Comparison of ENCODE assay signal across 31 cellular contexts in genomic region chr17:58386708-58387107, GRCh38. TPM values are rescaled to one million over a fixed set of nuclear protein-coding genes. Genes with fewer than 3 reads are reported as not detected.
"Had no signal": no experiment of that assay in that cellular context is flagged by ENCODE, and none has a peak within 500 bp of the region (broad histone marks: within the 10 kb centered on the region; RNA-seq: fewer than 3 reads in every experiment).

No MANE protein-coding gene starts in this region.

- ATAC-seq: effector memory CD8-positive, alpha-beta T cell; left colon; left ventricle myocardium superior; lower lobe of right lung; natural killer cell treated with Interleukin-12 subunit alpha and Interleukin-12 subunit beta and Interleukin-15 and Interleukin-18, amount 100 ng/mL, for 72 hours; pancreas; sciatic nerve; stimulated activated naive CD8-positive, alpha-beta T cell treated with anti-CD3 and anti-CD28 coated beads, Interleukin-15, amount 100 ng/mL, for 72 hours had no signal

- H3K9me3 Mint-ChIP-seq: effector memory CD8-positive, alpha-beta T cell; immature natural killer cell; naive B cell; natural killer cell treated with Interleukin-12 subunit alpha and Interleukin-12 subunit beta and Interleukin-15 and Interleukin-18, amount 100 ng/mL, for 72 hours; neural crest cell; stimulated activated naive CD8-positive, alpha-beta T cell treated with anti-CD3 and anti-CD28 coated beads, Interleukin-15, amount 100 ng/mL, for 72 hours had no signal

- H3K4me2 ChIP-seq: smooth muscle cell had no signal

- H3K9me3 ChIP-seq: esophagus squamous epithelium, lower lobe of right lung, neutrophil, pancreas, thyroid gland, vagina had no signal

- H3K36me3 ChIP-seq: esophagus squamous epithelium, lower lobe of right lung, neutrophil, pancreas, thyroid gland, vagina had no signal

- H3K27ac ChIP-seq: lower lobe of right lung, neutrophil, pancreas, thyroid gland, vagina had no signal

- H3K27ac Mint-ChIP-seq: immature natural killer cell; naive B cell; natural killer cell treated with Interleukin-12 subunit alpha and Interleukin-12 subunit beta and Interleukin-15 and Interleukin-18, amount 100 ng/mL, for 72 hours; progenitor cell of endocrine pancreas; stimulated activated naive CD8-positive, alpha-beta T cell treated with anti-CD3 and anti-CD28 coated beads, Interleukin-15, amount 100 ng/mL, for 72 hours had no signal

- H3K36me3 Mint-ChIP-seq: naive B cell; natural killer cell treated with Interleukin-12 subunit alpha and Interleukin-12 subunit beta and Interleukin-15 and Interleukin-18, amount 100 ng/mL, for 72 hours had no signal

- H3K4me3 ChIP-seq: esophagus squamous epithelium, lower lobe of right lung, pancreas, smooth muscle cell, thyroid gland, vagina had no signal

- DNase-seq: cortex of kidney; effector memory CD8-positive, alpha-beta T cell; erythroblast; esophagus squamous epithelium; foreskin melanocyte; glutamatergic neuron; hypothalamus; immature natural killer cell; islet precursor cell; kidney glomerular epithelial cell; left colon; left ventricle myocardium superior; lower lobe of right lung; naive B cell; pancreas; stimulated activated CD4-positive, alpha-beta T cell treated with anti-CD3 and anti-CD28 coated beads, Interleukin-12 subunit alpha, Interleukin-12 subunit beta, amount 100 ng/mL, for 4 hours; stimulated activated CD4-positive, alpha-beta T cell treated with anti-CD3 and anti-CD28 coated beads, Interleukin-1b, Interleukin-23, amount 100 ng/mL, for 48 hours; stimulated activated CD4-positive, alpha-beta T cell treated with anti-CD3 and anti-CD28 coated beads, Interleukin-4, amount 100 ng/mL, for 1 hour; stimulated activated CD8-positive, alpha-beta memory T cell treated with anti-CD3 and anti-CD28 coated beads, Interleukin-4, amount 100 ng/mL, for 48 hours; stimulated activated naive CD4-positive, alpha-beta T cell; stimulated activated naive CD8-positive, alpha-beta T cell treated with anti-CD3 and anti-CD28 coated beads, Interleukin-15, amount 100 ng/mL, for 72 hours; thyroid gland had no signal

- H3K27me3 Mint-ChIP-seq: effector memory CD8-positive, alpha-beta T cell; naive B cell; natural killer cell treated with Interleukin-12 subunit alpha and Interleukin-12 subunit beta and Interleukin-15 and Interleukin-18, amount 100 ng/mL, for 72 hours; progenitor cell of endocrine pancreas; stimulated activated naive CD8-positive, alpha-beta T cell treated with anti-CD3 and anti-CD28 coated beads, Interleukin-15, amount 100 ng/mL, for 72 hours had no signal

- H3K27me3 ChIP-seq: esophagus squamous epithelium, neutrophil, pancreas, thyroid gland, vagina had no signal

- H3K4me3 Mint-ChIP-seq: effector memory CD8-positive, alpha-beta T cell; immature natural killer cell; natural killer cell treated with Interleukin-12 subunit alpha and Interleukin-12 subunit beta and Interleukin-15 and Interleukin-18, amount 100 ng/mL, for 72 hours; neural crest cell; stimulated activated naive CD8-positive, alpha-beta T cell treated with anti-CD3 and anti-CD28 coated beads, Interleukin-15, amount 100 ng/mL, for 72 hours had no signal

RNA-seq across cellular contexts. Expression of gene RNF43, which starts 30.6 kb away (rescaled TPM):
- total RNA-seq: dermis microvascular lymphatic vessel endothelial cell, mesenteric fat pad had no signal

RNA-seq across cellular contexts. Expression of gene TSPOAP1, which starts 58.1 kb away (rescaled TPM):
- total RNA-seq: dermis microvascular lymphatic vessel endothelial cell had no signal
